In the genomic region with DNA sequence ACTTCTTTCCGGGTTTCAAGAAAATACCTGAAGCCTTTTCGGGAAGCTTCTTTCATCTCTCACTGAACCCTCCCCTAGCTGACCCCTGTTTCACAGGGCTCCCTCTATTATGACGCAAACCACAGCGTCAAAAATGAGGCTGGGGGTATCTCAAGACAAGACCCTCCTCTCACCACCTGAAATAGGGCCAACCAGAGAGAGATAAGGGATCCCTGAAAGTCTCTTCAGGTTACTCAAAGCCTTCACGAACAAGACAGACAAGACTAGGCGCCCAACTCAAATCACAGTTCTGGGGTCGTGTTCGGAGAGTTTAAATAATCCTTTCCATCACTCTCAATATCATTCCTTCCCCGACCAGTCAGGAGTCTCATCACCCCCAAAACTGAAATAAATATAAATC, we compare ENCODE assay signal across 8 cellular contexts. TPM values are rescaled to one million over a fixed set of nuclear protein-coding genes. Genes with fewer than 3 reads are reported as not detected.
DNase-seq lines count a peak whose midpoint lies in the region; TF ChIP-seq lines count a peak whose summit lies in the region.

No MANE protein-coding gene starts in this region.

- CTCF ChIA-PET in CD8-positive, alpha-beta memory T cell (lab: Charles Lee): interaction anchor here (0.6 to 1.1 kb wide), 4 partner anchors 14 to 1225 kb away, joined by 3 to 4 read pairs (median 3); no protein-coding TSS in a partner anchor

- POLR2A ChIA-PET in CD8-positive, alpha-beta memory T cell (lab: Charles Lee): interaction anchor here (1.1 to 2.5 kb wide), 5 partner anchors 140 to 596 kb away, joined by 3 to 19 read pairs (median 15); partner anchors contain the start of genes FAM120C, GNL3L and HUWE1

- peak overlapping the region; percentile 81 for H3K27ac ChIP-seq in CD8-positive, alpha-beta memory T cell (ENCODE audit: low read depth, low read length)
- H3K27ac ChIP-seq in endodermal cell (ENCODE audit: low read depth, low read length) (peak overlapping the region; percentile 96), osteoblast (ENCODE audit: low read depth, low read length) (peak overlapping the region; percentile 77)

- peak overlapping the region; percentile 95 for H3K9ac ChIP-seq in NT2/D1 (ENCODE audit: insufficient read length, low read depth)
- peak overlapping the region; percentile 90 for H3K9ac ChIP-seq in endodermal cell (ENCODE audit: extremely low read depth, low read length, poor library complexity, severe bottlenecking)

- H4K20me1 ChIP-seq in osteoblast (ENCODE audit: insufficient read depth, low read length): no peaks in the 10 kb centered on the region

- H3K4me2 ChIP-seq in osteoblast (ENCODE audit: insufficient read depth, low read length): peak overlapping the region; percentile 87

- 1% methylated on average over 9 of the region's 9 CpGs; no CpG with 5 or more reads in 1 of the 2 experiments for WGBS in endodermal cell (ENCODE audit: insufficient coverage in 1 of 2, insufficient read length in 1 of 2), 2 experiments

- H3K36me3 ChIP-seq in CD8-positive, alpha-beta memory T cell (ENCODE audit: insufficient read depth, low read length): no peaks in the 10 kb centered on the region
- peaks cover 34% of the 10 kb centered on the region for H3K36me3 ChIP-seq in NT2/D1 (ENCODE audit: insufficient read depth, insufficient read length, low read length)
- peaks cover 10% of the 10 kb centered on the region for H3K36me3 ChIP-seq in endodermal cell (ENCODE audit: control insufficient read depth, insufficient read depth, low read length)
- peaks cover 9% of the 10 kb centered on the region for H3K36me3 ChIP-seq in osteoblast (ENCODE audit: insufficient read depth, low read length)

- no peaks in the 10 kb centered on the region for H3K9me3 ChIP-seq in CD8-positive, alpha-beta memory T cell (ENCODE audit: low read length)
- H3K9me3 ChIP-seq in NT2/D1 (ENCODE audit: insufficient read depth, low read length): no peaks in the 10 kb centered on the region
- H3K9me3 ChIP-seq in endodermal cell (ENCODE audit: control insufficient read depth, low read length): no peaks in the 10 kb centered on the region
- H3K9me3 ChIP-seq in osteoblast (ENCODE audit: low read depth, low read length): no peaks in the 10 kb centered on the region

- peak overlapping the region; percentile 88 to 100 (median 97) for H3K27ac Mint-ChIP-seq in CD8-positive, alpha-beta memory T cell
- H3K27ac Mint-ChIP-seq in endodermal cell: peak overlapping the region; percentile 94

- peaks cover 0 to 41% (median 0%) of the 10 kb centered on the region in 3 donors for H3K36me3 Mint-ChIP-seq in CD8-positive, alpha-beta memory T cell
- H3K36me3 Mint-ChIP-seq in endodermal cell (ENCODE audit: low read depth): peaks cover 11% of the 10 kb centered on the region

- H3K4me1 ChIP-seq in CD8-positive, alpha-beta memory T cell (ENCODE audit: insufficient read depth, low read length): peaks cover 13% of the 10 kb centered on the region
- H3K4me1 ChIP-seq in NT2/D1 (ENCODE audit: insufficient read depth, insufficient read length) (peaks cover 2% of the 10 kb centered on the region), endodermal cell (ENCODE audit: control insufficient read depth, insufficient read depth, low read length) (no peaks in the 10 kb centered on the region), osteoblast (ENCODE audit: insufficient read depth, low read length) (peaks cover 3% of the 10 kb centered on the region)

- H3K79me2 ChIP-seq in osteoblast (ENCODE audit: insufficient read depth, low read length): peaks cover 8% of the 10 kb centered on the region

- TF ChIP-seq CTCF in endodermal cell (conservative IDR thresholded peaks at IDR 0.05): no peak
- no peak for TF ChIP-seq CTCF in osteoblast (IDR thresholded peaks at IDR 0.05; ENCODE audit: extremely low read depth, low read depth, low read length)

- H3K4me3 Mint-ChIP-seq in CD8-positive, alpha-beta memory T cell: peak overlapping the region; percentile 89 to 97 (median 94)
- peak overlapping the region; percentile 86 for H3K4me3 Mint-ChIP-seq in endodermal cell

- DNase-seq in CD8-positive, alpha-beta memory T cell: peak in 1 of 5 donors; percentile 21
- DNase-seq in NT2/D1 (ENCODE audit: low read depth, low spot score) (no peak), endodermal cell (no peak), osteoblast (ENCODE audit: insufficient read length, low spot score, missing footprints) (no peak), NCI-H1092 (lab: John Stamatoyannopoulos, UW) (no peak), NCI-H2029 (lab: John Stamatoyannopoulos, UW) (no peak), NCI-H1105 treated with DMSO at 0.1 percent for 48 hours (lab: John Stamatoyannopoulos, UW) (no peak)
- no peak for DNase-seq in stimulated activated CD4-positive, alpha-beta T cell treated with anti-CD3 and anti-CD28 coated beads, Interleukin-4, amount 100 ng/mL, for 1 hour

- H3K4me3 ChIP-seq in CD8-positive, alpha-beta memory T cell (ENCODE audit: low read length): peak overlapping the region; percentile 85
- H3K4me3 ChIP-seq in NT2/D1 (ENCODE audit: insufficient read length, low read depth): peak overlapping the region; percentile 82
- H3K4me3 ChIP-seq in endodermal cell (ENCODE audit: low read length): peak overlapping the region; percentile 93
- H3K4me3 ChIP-seq in osteoblast (ENCODE audit: insufficient read depth, low read length): peak overlapping the region; percentile 77

- H3K4me1 Mint-ChIP-seq in CD8-positive, alpha-beta memory T cell: peaks cover 24 to 30% (median 27%) of the 10 kb centered on the region in 3 donors
- H3K4me1 Mint-ChIP-seq in endodermal cell: peaks cover 4% of the 10 kb centered on the region

- H2AFZ ChIP-seq in osteoblast (ENCODE audit: low read length): peak overlapping the region; percentile 51

- no peaks in the 10 kb centered on the region for H3K27me3 Mint-ChIP-seq in CD8-positive, alpha-beta memory T cell
- H3K27me3 Mint-ChIP-seq in endodermal cell (ENCODE audit: insufficient read depth): no peaks in the 10 kb centered on the region

- no peaks in the 10 kb centered on the region for H3K9me3 Mint-ChIP-seq in CD8-positive, alpha-beta memory T cell
- H3K9me3 Mint-ChIP-seq in endodermal cell: peaks cover 44% of the 10 kb centered on the region

- no peaks in the 10 kb centered on the region for H3K27me3 ChIP-seq in CD8-positive, alpha-beta memory T cell (ENCODE audit: insufficient read depth, low read length, poor library complexity, severe bottlenecking)
- H3K27me3 ChIP-seq in NT2/D1 (ENCODE audit: insufficient read depth, insufficient read length): no peaks in the 10 kb centered on the region
- no peaks in the 10 kb centered on the region for H3K27me3 ChIP-seq in endodermal cell (ENCODE audit: control insufficient read depth, insufficient read depth, low read length, poor library complexity, severe bottlenecking)
- no peaks in the 10 kb centered on the region for H3K27me3 ChIP-seq in osteoblast (ENCODE audit: insufficient read depth, low read length)

RNA-seq across cellular contexts. Expression of gene PHF8, which starts 1.2 kb away (rescaled TPM):
- total RNA-seq in CD8-positive, alpha-beta memory T cell: 10 to 100 TPM; 42.7 to 45.5 TPM
- polyA plus RNA-seq in CD8-positive, alpha-beta memory T cell: 18.7 TPM
- total RNA-seq in endodermal cell (10 to 100 TPM; 30.6 to 36.4 TPM), osteoblast (18.1 and 22.4 TPM in 2 replicates)
- polyA plus RNA-seq in endodermal cell (2013, experiment 1 of 2): 22.9 TPM
- polyA plus RNA-seq in endodermal cell (2013, experiment 2 of 2): 21.7 TPM
